In genomic region chr3:158434412-158435038, GRCh38 we compare ENCODE assay signal across 8 cellular contexts.
DNase-seq lines count a peak whose midpoint lies in the region; ATAC-seq and TF ChIP-seq lines count a peak whose summit lies in the region.

No MANE protein-coding gene starts in this region.

- DNase-seq in COLO668 (lab: John Stamatoyannopoulos, UW; ENCODE audit: unreplicated experiment) = peak; percentile 37
- DNase-seq in NCI-H2227 treated with DMSO at 0.1 percent for 48 hours (lab: John Stamatoyannopoulos, UW) = peak; percentile 38
- peak; percentile 0 to 7 for DNase-seq in activated CD4-positive, alpha-beta T cell treated with anti-CD3 and anti-CD28 coated beads, Interleukin-2, amount 50 U/mL, for 4 hours
- peak; percentile 83 for DNase-seq in fibroblast of peridontal ligament (ENCODE audit: extremely low read depth)
- DNase-seq in 8988T = no peak

- no peak overlapping the region for H3K27ac ChIP-seq in neural cell (ENCODE audit: low read length)

- H3K9ac ChIP-seq in neural cell (ENCODE audit: low read length) = no peak overlapping the region

- H4K20me1 ChIP-seq in neural cell (ENCODE audit: insufficient read depth) = no peaks in the 10 kb centered on the region

- H2AFZ ChIP-seq in neural cell (ENCODE audit: low read depth, low read length) = no peak overlapping the region

- no peaks in the 10 kb centered on the region for H3K9me2 ChIP-seq in neural cell (ENCODE audit: insufficient read depth, low read length)

- TF ChIP-seq EP300 in neural cell (conservative IDR thresholded peaks at IDR 0.05; ENCODE audit: poor library complexity, severe bottlenecking) = no peak

- H3K27me3 ChIP-seq in neural cell (ENCODE audit: insufficient read depth, low read depth, low read length) = no peaks in the 10 kb centered on the region

- no peaks in the 10 kb centered on the region for H3K9me3 ChIP-seq in neural cell (ENCODE audit: low read length)

- H3K4me2 ChIP-seq in neural cell (ENCODE audit: low read length) = no peak overlapping the region

- peak; percentile 78 for TF ChIP-seq CTCF in neural cell (IDR thresholded peaks at IDR 0.05; ENCODE audit: poor library complexity, severe bottlenecking)

- no peak overlapping the region for H3K4me3 ChIP-seq in neural cell (ENCODE audit: low read length)

- H3K36me3 ChIP-seq in neural cell (ENCODE audit: insufficient read depth, low read length) = no peaks in the 10 kb centered on the region

- no peaks in the 10 kb centered on the region for H3F3A ChIP-seq in neural cell (ENCODE audit: insufficient read depth, low read length, poor library complexity, severe bottlenecking)

- TF ChIP-seq RAD21 in neural cell (conservative IDR thresholded peaks at IDR 0.05) = peak; percentile 86

- ATAC-seq in GM19025 (IDR thresholded peaks at IDR 0.05; ENCODE audit: low read depth, unreplicated experiment) (peak; percentile 74), HG03139 (IDR thresholded peaks at IDR 0.05; ENCODE audit: unreplicated experiment) (peak; percentile 76)

- H3K79me2 ChIP-seq in neural cell (replicated peaks; ENCODE audit: insufficient read depth, low read length) = no peaks in the 10 kb centered on the region

TF ChIP-seq in neural cell, 6 proteins besides CTCF, POLR2A, EP300 and RAD21:
- TF ChIP-seq MXI1 (conservative IDR thresholded peaks at IDR 0.05; ENCODE audit: poor library complexity, severe bottlenecking) = no peak
- no peak for TF ChIP-seq POLR2AphosphoS5 (IDR thresholded peaks at IDR 0.05)
- TF ChIP-seq SMC3 (conservative IDR thresholded peaks at IDR 0.05; ENCODE audit: poor library complexity) = peak; percentile 91
